In genomic region chrX:96770315-96770714, GRCh38 we compare ENCODE assay signal across 11 cellular contexts.
DNase-seq lines count a peak whose midpoint lies in the region; ATAC-seq, FAIRE-seq and TF ChIP-seq lines count a peak whose summit lies in the region.
"Had no signal": no experiment of that assay in that cellular context is flagged by ENCODE, and none has a peak within 500 bp of the region (broad histone marks: within the 10 kb centered on the region; RNA-seq: fewer than 3 reads in every experiment).

No MANE protein-coding gene starts in this region.

- H3K4me3 Mint-ChIP-seq in progenitor cell of endocrine pancreas (ENCODE audit: low read depth), result no peak overlapping the region
- H3K4me3 Mint-ChIP-seq: activated naive CD4-positive, alpha-beta T cell treated with anti-CD3 and anti-CD28 coated beads for 36 hours had no signal

- no peaks in the 10 kb centered on the region for H3K36me3 Mint-ChIP-seq in progenitor cell of endocrine pancreas (ENCODE audit: insufficient read depth)

- no peak overlapping the region for H3K27ac Mint-ChIP-seq in progenitor cell of endocrine pancreas
- H3K27ac Mint-ChIP-seq: activated naive CD4-positive, alpha-beta T cell treated with anti-CD3 and anti-CD28 coated beads for 36 hours had no signal

- no peak for FAIRE-seq in GM19239 (lab: Jason Lieb, UNC)

- TF ChIP-seq EP300 in stomach (IDR thresholded peaks at IDR 0.05), result no peak

- H3K36me3 ChIP-seq in stomach, result no peaks in the 10 kb centered on the region

- H3K4me3 ChIP-seq in stomach, result no peak overlapping the region

- no peaks in the 10 kb centered on the region for H3K27me3 Mint-ChIP-seq in progenitor cell of endocrine pancreas

- no peaks in the 10 kb centered on the region for H3K9me3 ChIP-seq in stomach

- no peaks in the 10 kb centered on the region for H3K4me1 ChIP-seq in stomach

- H3K27ac ChIP-seq in stomach, result no peak overlapping the region

- no peak for TF ChIP-seq POLR2A in stomach (IDR thresholded peaks at IDR 0.05)

- no peak for ATAC-seq in HG02884 (IDR thresholded peaks at IDR 0.05; ENCODE audit: unreplicated experiment)

- no peaks in the 10 kb centered on the region for H3K27me3 ChIP-seq in stomach

- 18 to 44% (median 30%) methylated on average over 2 of the region's 2 CpGs for WGBS in stomach, 5 donors

- no peaks in the 10 kb centered on the region for H3K9me3 Mint-ChIP-seq in progenitor cell of endocrine pancreas (ENCODE audit: low read depth)
- H3K9me3 Mint-ChIP-seq: activated naive CD4-positive, alpha-beta T cell treated with anti-CD3 and anti-CD28 coated beads for 36 hours had no signal

- TF ChIP-seq CTCF in progenitor cell of endocrine pancreas (IDR thresholded peaks at IDR 0.05; ENCODE audit: unreplicated experiment) (peak; percentile 87), stomach (IDR thresholded peaks at IDR 0.05) (peak in 2 of 7 experiments; percentile 18 to 30)

- intact Hi-C loops in stomach (cut with DNase I; ENCODE audit: low total_unique reads), result no loop called here

- DNase-seq in NCI-H1092 treated with DMSO at 0.1 percent for 48 hours (lab: John Stamatoyannopoulos, UW), result peak; percentile 2
- DNase-seq in NCI-H1092 (lab: John Stamatoyannopoulos, UW), result no peak
- DNase-seq in NAMALWA (ENCODE audit: low spot score), result peak; percentile 30
- DNase-seq in dermis blood vessel endothelial cell, result peak; percentile 37
- no peak for DNase-seq in progenitor cell of endocrine pancreas (ENCODE audit: low spot score, unreplicated experiment)
- no peak for DNase-seq in stomach
- DNase-seq in GM19239 (ENCODE audit: insufficient read length, low spot score), result no peak
- DNase-seq: activated naive CD4-positive, alpha-beta T cell treated with anti-CD3 and anti-CD28 coated beads for 36 hours; H7; stimulated activated CD8-positive, alpha-beta memory T cell treated with anti-CD3 and anti-CD28 coated beads, Interleukin-4, amount 100 ng/mL, for 48 hours had no signal

- no peaks in the 10 kb centered on the region for H3K4me1 Mint-ChIP-seq in progenitor cell of endocrine pancreas (ENCODE audit: low read depth)

Comparison
In these comparisons a context has a peak if more than half of its experiments do, and no peak if none do; other contexts are left out.
1. DNase-seq: peak in NCI-H1092 treated with DMSO at 0.1 percent for 48 hours (single experiment), NAMALWA (single experiment) and dermis blood vessel endothelial cell (single experiment); none in NCI-H1092 (single experiment), progenitor cell of endocrine pancreas (single experiment), stomach (single experiment) and GM19239 (single experiment).